ENCODE assay signal across 11 cellular contexts in the genomic region with DNA sequence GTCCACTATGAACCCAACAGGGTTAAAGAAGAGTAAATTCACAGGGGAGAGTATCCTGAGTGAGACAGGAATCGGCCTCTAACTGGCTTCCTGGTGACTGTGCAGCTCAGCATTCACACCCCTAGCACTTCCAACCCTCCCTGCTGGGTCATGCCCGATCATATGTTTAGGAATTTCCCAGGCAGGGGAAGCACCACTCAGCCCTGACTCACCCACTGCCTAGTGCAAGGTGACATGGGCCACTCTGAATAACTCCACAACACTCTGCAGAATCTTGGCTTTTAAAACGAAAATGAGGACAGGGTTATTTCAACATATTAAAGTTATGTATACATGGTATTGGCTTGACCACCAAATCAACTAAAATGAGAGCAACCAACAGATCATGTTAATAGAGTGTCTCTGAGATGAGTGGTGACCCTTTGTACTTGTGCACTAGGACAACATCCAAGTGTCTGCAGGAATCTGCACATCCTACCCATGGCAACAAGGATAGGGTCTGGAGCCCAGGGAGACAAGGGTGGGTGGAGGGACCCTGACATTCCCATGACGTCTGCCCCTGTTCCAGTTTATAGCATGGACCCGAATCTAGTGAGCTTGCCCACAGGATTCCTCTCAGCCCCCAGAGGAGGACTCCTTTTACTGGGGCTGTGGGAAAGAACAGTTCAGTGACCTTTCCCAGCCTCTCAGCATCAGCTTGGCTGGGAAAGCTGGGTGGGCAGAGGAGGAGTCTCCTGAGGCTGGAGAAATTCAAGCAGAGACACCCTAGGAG.
A peak's percentile ranks its signal among the peaks of the same experiment; 100 is the strongest.
DNase-seq lines count a peak whose midpoint lies in the region; ATAC-seq and TF ChIP-seq lines count a peak whose summit lies in the region.
"Had no signal": no experiment of that assay in that cellular context is flagged by ENCODE, and none has a peak within 500 bp of the region (broad histone marks: within the 10 kb centered on the region; RNA-seq: fewer than 3 reads in every experiment).

No MANE protein-coding gene starts in this region.

- peak overlapping the region; percentile 88 for H3K27ac ChIP-seq in AG04450 (ENCODE audit: low read depth, low read length)
- no peak overlapping the region for H3K27ac ChIP-seq in CD8-positive, alpha-beta memory T cell (ENCODE audit: low read depth, low read length)

- TF ChIP-seq CTCF in AG04450 (IDR thresholded peaks at IDR 0.05; ENCODE audit: low read depth, low read length) (no peak), choroid plexus epithelial cell (conservative IDR thresholded peaks at IDR 0.05; ENCODE audit: low read depth, low read length) (no peak), endothelial cell (IDR thresholded peaks at IDR 0.05; ENCODE audit: unreplicated experiment) (no peak)

- H3K36me3 ChIP-seq in CD8-positive, alpha-beta memory T cell (ENCODE audit: insufficient read depth, low read length) = no peaks in the 10 kb centered on the region

- no peaks in the 10 kb centered on the region for H3K9me3 Mint-ChIP-seq in endothelial cell (ENCODE audit: unreplicated experiment)
- peaks cover 6 to 33% (median 17%) of the 10 kb centered on the region in 5 donors for H3K9me3 Mint-ChIP-seq in CD8-positive, alpha-beta memory T cell

- H3K4me1 Mint-ChIP-seq in endothelial cell (ENCODE audit: unreplicated experiment) = no peaks in the 10 kb centered on the region
- H3K4me1 Mint-ChIP-seq in CD8-positive, alpha-beta memory T cell = no peaks in the 10 kb centered on the region
- H3K4me1 Mint-ChIP-seq: activated B cell treated with CpG ODN at 0.5 μM for 24 hours; activated naive CD8-positive, alpha-beta T cell treated with anti-CD3 and anti-CD28 coated beads, Interleukin-2, amount 50 U/mL, for 24 hours had no signal

- no peak for ATAC-seq in GM18867 (IDR thresholded peaks at IDR 0.05; ENCODE audit: unreplicated experiment)
- ATAC-seq: activated naive CD8-positive, alpha-beta T cell treated with anti-CD3 and anti-CD28 coated beads, Interleukin-2, amount 50 U/mL, for 24 hours had no signal

- POLR2A ChIA-PET in AG04450 (lab: Yijun Ruan, JAX) = interaction anchor here (0.5 to 0.8 kb wide), 4 partner anchors 9 to 1134 kb away, joined by 3 read pairs; no protein-coding TSS in a partner anchor
- POLR2A ChIA-PET in CD8-positive, alpha-beta memory T cell (lab: Charles Lee) = no interaction called here

- H3K27me3 Mint-ChIP-seq in endothelial cell (ENCODE audit: unreplicated experiment) = peaks cover 8% of the 10 kb centered on the region
- peaks cover 0 to 1% of the 10 kb centered on the region in 2 donors for H3K27me3 Mint-ChIP-seq in CD8-positive, alpha-beta memory T cell
- H3K27me3 Mint-ChIP-seq: activated B cell treated with CpG ODN at 0.5 μM for 24 hours; activated naive CD8-positive, alpha-beta T cell treated with anti-CD3 and anti-CD28 coated beads, Interleukin-2, amount 50 U/mL, for 24 hours had no signal

- CTCF ChIA-PET in AG04450 (lab: Charles Lee) = interaction anchor here (0.9 to 1.5 kb wide), 2 partner anchors 152 to 217 kb away, joined by 3 to 5 read pairs; no protein-coding TSS in a partner anchor
- CTCF ChIA-PET in CD8-positive, alpha-beta memory T cell (lab: Charles Lee) = no interaction called here

- peaks cover 4% of the 10 kb centered on the region for H3K36me3 Mint-ChIP-seq in endothelial cell (ENCODE audit: low read depth, unreplicated experiment)
- H3K36me3 Mint-ChIP-seq in CD8-positive, alpha-beta memory T cell = peaks cover 0 to 2% (median 0%) of the 10 kb centered on the region in 3 donors

- DNase-seq in AG04450 (ENCODE audit: low read depth, low spot score) (peak; percentile 92), HS-5 (ENCODE audit: low read depth) (peak; percentile 99), choroid plexus epithelial cell (ENCODE audit: low read depth) (peak; percentile 96), left kidney (ENCODE audit: low read depth, low spot score) (peak; percentile 5), endothelial cell (ENCODE audit: low spot score) (no peak), mucosa of gallbladder (ENCODE audit: low spot score) (no peak)
- no peak for DNase-seq in CD8-positive, alpha-beta memory T cell
- DNase-seq: activated B cell treated with CpG ODN at 0.5 μM for 24 hours; activated naive CD8-positive, alpha-beta T cell treated with anti-CD3 and anti-CD28 coated beads, Interleukin-2, amount 50 U/mL, for 24 hours; stimulated activated CD4-positive, alpha-beta T cell treated with anti-CD3 and anti-CD28 coated beads, Interleukin-2, amount 100 ng/mL, for 48 hours had no signal

- H3K9me3 ChIP-seq in AG04450 (ENCODE audit: control insufficient read depth, insufficient read depth, low read length) = no peaks in the 10 kb centered on the region
- no peaks in the 10 kb centered on the region for H3K9me3 ChIP-seq in CD8-positive, alpha-beta memory T cell (ENCODE audit: low read length)

- no peaks in the 10 kb centered on the region for H3K27me3 ChIP-seq in AG04450 (ENCODE audit: control insufficient read depth, insufficient read depth, low read length)
- no peaks in the 10 kb centered on the region for H3K27me3 ChIP-seq in CD8-positive, alpha-beta memory T cell (ENCODE audit: insufficient read depth, low read length, poor library complexity, severe bottlenecking)

- H3K4me3 ChIP-seq in AG04450 (ENCODE audit: low read depth, low read length) (no peak overlapping the region), choroid plexus epithelial cell (ENCODE audit: low read depth, low read length) (no peak overlapping the region)
- no peak overlapping the region for H3K4me3 ChIP-seq in CD8-positive, alpha-beta memory T cell (ENCODE audit: low read length)

- no peak overlapping the region for H3K27ac Mint-ChIP-seq in endothelial cell (ENCODE audit: unreplicated experiment)
- no peak overlapping the region for H3K27ac Mint-ChIP-seq in CD8-positive, alpha-beta memory T cell
- H3K27ac Mint-ChIP-seq: activated B cell treated with CpG ODN at 0.5 μM for 24 hours; activated naive CD8-positive, alpha-beta T cell treated with anti-CD3 and anti-CD28 coated beads, Interleukin-2, amount 50 U/mL, for 24 hours had no signal

- no peaks in the 10 kb centered on the region for H3K4me1 ChIP-seq in CD8-positive, alpha-beta memory T cell (ENCODE audit: insufficient read depth, low read length)

- no peak overlapping the region for H3K4me3 Mint-ChIP-seq in endothelial cell (ENCODE audit: unreplicated experiment)
- H3K4me3 Mint-ChIP-seq in CD8-positive, alpha-beta memory T cell = no peak overlapping the region
- H3K4me3 Mint-ChIP-seq: activated B cell treated with CpG ODN at 0.5 μM for 24 hours; activated naive CD8-positive, alpha-beta T cell treated with anti-CD3 and anti-CD28 coated beads, Interleukin-2, amount 50 U/mL, for 24 hours had no signal

Comparison
In these comparisons a context has a peak if more than half of its experiments do, and no peak if none do; other contexts are left out.
1. DNase-seq: peak in AG04450 (single experiment), HS-5 (single experiment), choroid plexus epithelial cell (single experiment) and left kidney (single experiment); none in endothelial cell (single experiment), CD8-positive, alpha-beta memory T cell (0 of 5) and mucosa of gallbladder (single experiment).